14 cellular contexts compared by ENCODE assay signal in genomic region chr1:67755619-67756018, GRCh38.
A peak's percentile ranks its signal among the peaks of the same experiment; 100 is the strongest.
DNase-seq lines count a peak whose midpoint lies in the region; ATAC-seq and TF ChIP-seq lines count a peak whose summit lies in the region.
"Had no signal": no experiment of that assay in that cellular context is flagged by ENCODE, and none has a peak within 500 bp of the region (broad histone marks: within the 10 kb centered on the region; RNA-seq: fewer than 3 reads in every experiment).

No MANE protein-coding gene starts in this region.

- intact Hi-C loops in OCI-LY7 (cut with micrococcal nuclease; ENCODE audit: unreplicated experiment): no loop called here
- intact Hi-C loops in CD4-positive, alpha-beta T cell (cut with DNase I, micrococcal nuclease): loop anchor here in 1 of 2 experiments (10.0 kb wide), 1 partner anchor 991 kb away; no protein-coding TSS in a partner anchor

- no peak overlapping the region for H3K9ac ChIP-seq in mesenchymal stem cell (ENCODE audit: low read length)

- peaks cover 32% of the 10 kb centered on the region for H3K36me3 Mint-ChIP-seq in HFFc6 (ENCODE audit: low read depth)
- H3K36me3 Mint-ChIP-seq in CD4-positive, alpha-beta T cell (ENCODE audit: low read depth): no peaks in the 10 kb centered on the region

- no peak overlapping the region for H3K4ac ChIP-seq in mesenchymal stem cell (ENCODE audit: low read depth in 1 of 2, low read length in 2 of 2)

- H3K4me3 Mint-ChIP-seq in HFFc6: peak overlapping the region; percentile 60; the same call in 1 of the 2 replicates
- no peak overlapping the region for H3K4me3 Mint-ChIP-seq in CD4-positive, alpha-beta T cell

- peak overlapping the region; percentile 78 for H3K27ac Mint-ChIP-seq in HFFc6
- no peak overlapping the region for H3K27ac Mint-ChIP-seq in CD4-positive, alpha-beta T cell

- TF ChIP-seq CTCF in HFFc6 (IDR thresholded peaks at IDR 0.05): no peak
- TF ChIP-seq CTCF in OCI-LY7 (conservative IDR thresholded peaks at IDR 0.05; ENCODE audit: low read length): no peak
- no peak for TF ChIP-seq CTCF in CD4-positive, alpha-beta T cell (IDR thresholded peaks at IDR 0.05)

- H3K79me1 ChIP-seq in mesenchymal stem cell (replicated peaks; ENCODE audit: low read length, poor library complexity, severe bottlenecking): peaks cover 35% of the 10 kb centered on the region

- H3K4me3 ChIP-seq in OCI-LY7 (ENCODE audit: low read depth, low read length, poor library complexity, severe bottlenecking): peak overlapping the region; percentile 27
- no peak overlapping the region for H3K4me3 ChIP-seq in mesenchymal stem cell (ENCODE audit: insufficient read depth in 1 of 2, low read depth in 1 of 2, low read length in 2 of 2)
- H3K4me3 ChIP-seq: PC-9, sigmoid colon, suprapubic skin had no signal

- H4K8ac ChIP-seq in mesenchymal stem cell (ENCODE audit: low read length): no peak overlapping the region

- H3K9me3 ChIP-seq in OCI-LY7 (ENCODE audit: low read length) (no peaks in the 10 kb centered on the region), mesenchymal stem cell (ENCODE audit: control insufficient read depth, low read length) (no peaks in the 10 kb centered on the region)
- no peaks in the 10 kb centered on the region for H3K9me3 ChIP-seq in CD4-positive, alpha-beta T cell (ENCODE audit: control insufficient read depth, low read length)
- H3K9me3 ChIP-seq: sigmoid colon, suprapubic skin had no signal

- POLR2A ChIA-PET in OCI-LY7 (lab: Charles Lee): interaction anchor here (0.8 to 6.2 kb wide), 8 partner anchors 14 to 201 kb away, joined by 3 to 40 read pairs (median 5); partner anchors contain the start of gene GADD45A
- POLR2A ChIA-PET in CD4-positive, alpha-beta T cell (lab: Charles Lee): no interaction called here

- H3K79me2 ChIP-seq in OCI-LY7 (ENCODE audit: insufficient read depth, low read depth, low read length): no peaks in the 10 kb centered on the region

- H3K27me3 Mint-ChIP-seq in HFFc6 (ENCODE audit: insufficient read depth): no peaks in the 10 kb centered on the region; the same call in none of the 2 replicates
- H3K27me3 Mint-ChIP-seq in CD4-positive, alpha-beta T cell: peaks cover 4% of the 10 kb centered on the region

- no peak overlapping the region for H2BK15ac ChIP-seq in mesenchymal stem cell (ENCODE audit: low read depth, poor library complexity, severe bottlenecking)

- no peak for ATAC-seq in CD4-positive, alpha-beta T cell (ENCODE audit: poor library complexity)

- no peak overlapping the region for H2AK5ac ChIP-seq in mesenchymal stem cell (ENCODE audit: low read length, severe bottlenecking)

- H3K23ac ChIP-seq in mesenchymal stem cell (ENCODE audit: low read length in 2 of 2): no peak overlapping the region

- H3K4me1 Mint-ChIP-seq in HFFc6 (ENCODE audit: low read depth): peaks cover 87% of the 10 kb centered on the region
- no peaks in the 10 kb centered on the region for H3K4me1 Mint-ChIP-seq in CD4-positive, alpha-beta T cell (ENCODE audit: low read depth)

- no peaks in the 10 kb centered on the region for H3K9me2 ChIP-seq in OCI-LY7 (ENCODE audit: insufficient read depth, low read length)

- peak; percentile 47 for DNase-seq in HFFc6
- peak; percentile 87 for DNase-seq in NCI-H2029 (lab: John Stamatoyannopoulos, UW)
- no peak for DNase-seq in OCI-LY7 (ENCODE audit: low spot score)
- peak; percentile 73 for DNase-seq in mesenchymal stem cell
- no peak for DNase-seq in ureter (ENCODE audit: low spot score)
- DNase-seq in CD4-positive, alpha-beta T cell: no peak
- no peak for DNase-seq in activated effector memory CD4-positive, alpha-beta T cell treated with anti-CD3 and anti-CD28 coated beads, Interleukin-2, amount 50 U/mL, for 16 hours
- DNase-seq in activated CD4-positive, alpha-beta T cell treated with anti-CD3 and anti-CD28 coated beads, Interleukin-2, amount 50 U/mL, for 48 hours: no peak
- DNase-seq: activated T-cell treated with anti-CD3 and anti-CD28 coated beads, Interleukin-2, amount 50 U/mL, for 48 hours; effector CD4-positive, alpha-beta T cell; NCI-H2171 treated with DMSO at 0.1 percent for 48 hours; sigmoid colon had no signal

- peaks cover 41% of the 10 kb centered on the region for H3K4me1 ChIP-seq in OCI-LY7 (ENCODE audit: insufficient read depth, low read length, poor library complexity, severe bottlenecking)
- peaks cover 16% of the 10 kb centered on the region for H3K4me1 ChIP-seq in mesenchymal stem cell (ENCODE audit: control insufficient read depth, insufficient read depth, low read depth, low read length)

- peak overlapping the region in 1 of 2 experiments; percentile 38 for H3K18ac ChIP-seq in mesenchymal stem cell (ENCODE audit: low read depth in 1 of 2, low read length in 2 of 2)

- H2BK5ac ChIP-seq in mesenchymal stem cell (ENCODE audit: low read depth, low read length, poor library complexity, severe bottlenecking): no peak overlapping the region

- no peak overlapping the region for H2BK12ac ChIP-seq in mesenchymal stem cell (ENCODE audit: low read length in 2 of 2)

- no peak overlapping the region for H4K91ac ChIP-seq in mesenchymal stem cell (ENCODE audit: low read length)

- H4K20me1 ChIP-seq in OCI-LY7 (ENCODE audit: insufficient read depth, low read length): no peaks in the 10 kb centered on the region

- H3K36me3 ChIP-seq in OCI-LY7 (ENCODE audit: insufficient read depth, low read length) (no peaks in the 10 kb centered on the region), mesenchymal stem cell (ENCODE audit: control insufficient read depth in 1 of 2, insufficient read depth in 2 of 2, low read depth in 1 of 2, low read length in 2 of 2) (peaks cover 7 to 18% of the 10 kb centered on the region in 2 experiments)
- H3K36me3 ChIP-seq: sigmoid colon, suprapubic skin had no signal

- no peak overlapping the region for H2BK120ac ChIP-seq in mesenchymal stem cell (ENCODE audit: low read depth, low read length)

- H3K27ac ChIP-seq in OCI-LY7 (ENCODE audit: low read depth, low read length, poor library complexity, severe bottlenecking): peak overlapping the region; percentile 37
- no peak overlapping the region for H3K27ac ChIP-seq in mesenchymal stem cell (ENCODE audit: low read length, poor library complexity, severe bottlenecking)
- H3K27ac ChIP-seq in CD4-positive, alpha-beta T cell (ENCODE audit: low read depth, low read length): no peak overlapping the region
- H3K27ac ChIP-seq: PC-9, sigmoid colon, suprapubic skin had no signal

- 80% methylated on average over 1 of the region's 2 CpGs for WGBS in mesenchymal stem cell

- no peaks in the 10 kb centered on the region for H3K9me3 Mint-ChIP-seq in HFFc6
- H3K9me3 Mint-ChIP-seq in CD4-positive, alpha-beta T cell: no peaks in the 10 kb centered on the region

- CTCF ChIA-PET in OCI-LY7 (lab: Charles Lee; ENCODE audit: unreplicated experiment): interaction anchor here (0.6 kb wide), 1 partner anchor 14 kb away, joined by 3 read pairs; no protein-coding TSS in a partner anchor
- CTCF ChIA-PET in CD4-positive, alpha-beta T cell (lab: Charles Lee): no interaction called here

- H2AFZ ChIP-seq in OCI-LY7 (ENCODE audit: low read length) (peak overlapping the region; percentile 91), mesenchymal stem cell (ENCODE audit: low read depth, low read length) (no peak overlapping the region)
- H2AFZ ChIP-seq: PC-9 had no signal

- BruUV-seq in OCI-LY7 (replicated peaks; lab: Mats Ljungman, UMichigan): no TSS peak

- H3K14ac ChIP-seq in mesenchymal stem cell (ENCODE audit: low read length in 2 of 2): no peak overlapping the region

- H3K4me2 ChIP-seq in OCI-LY7 (ENCODE audit: low read length) (peak overlapping the region; percentile 44), mesenchymal stem cell (ENCODE audit: low read length, poor library complexity, severe bottlenecking) (no peak overlapping the region)
- H3K4me2 ChIP-seq: PC-9 had no signal

- no peaks in the 10 kb centered on the region for H3K27me3 ChIP-seq in mesenchymal stem cell (ENCODE audit: control insufficient read depth in 1 of 2, insufficient read depth in 1 of 2, low read length in 2 of 2)
- no peaks in the 10 kb centered on the region for H3K27me3 ChIP-seq in CD4-positive, alpha-beta T cell (ENCODE audit: control insufficient read depth, insufficient read depth, low read length)
- H3K27me3 ChIP-seq: sigmoid colon, suprapubic skin had no signal

Comparison
In these comparisons a context has a peak if more than half of its experiments do, and no peak if none do; other contexts are left out.
1. DNase-seq: peak in HFFc6 (single experiment), NCI-H2029 (single experiment) and mesenchymal stem cell (single experiment); none in OCI-LY7 (single experiment), ureter (single experiment), CD4-positive, alpha-beta T cell (0 of 10), activated effector memory CD4-positive, alpha-beta T cell treated with anti-CD3 and anti-CD28 coated beads, Interleukin-2, amount 50 U/mL, for 16 hours (single experiment) and activated CD4-positive, alpha-beta T cell treated with anti-CD3 and anti-CD28 coated beads, Interleukin-2, amount 50 U/mL, for 48 hours (0 of 2).